In genomic region chr13:62296812-62297211, GRCh38 we compare ENCODE assay signal across 33 cellular contexts.
"Had no signal": no experiment of that assay in that cellular context is flagged by ENCODE, and none has a peak within 500 bp of the region (broad histone marks: within the 10 kb centered on the region; RNA-seq: fewer than 3 reads in every experiment).

No MANE protein-coding gene starts in this region.

- H3K4me1 ChIP-seq: adrenal gland, body of pancreas, colonic mucosa, esophagus squamous epithelium, gastroesophageal sphincter had no signal

- H3K4me3 Mint-ChIP-seq: activated B cell treated with CpG ODN at 0.5 μM for 24 hours; activated CD4-positive, alpha-beta memory T cell treated with anti-CD3 and anti-CD28 coated beads for 36 hours; activated CD4-positive, alpha-beta T cell treated with anti-CD3 and anti-CD28 coated beads for 36 hours; activated CD4-positive, alpha-beta T cell treated with anti-CD3 and anti-CD28 coated beads, Interleukin-2, amount 10 ng/mL, durations not matched to agents 24 days and 14 days; activated CD8-positive, alpha-beta memory T cell treated with anti-CD3 and anti-CD28 coated beads, Interleukin-2, amount 10 ng/mL, durations not matched to agents 7 days and 5 days; activated CD8-positive, alpha-beta T cell treated with anti-CD3 and anti-CD28 coated beads, Interleukin-2, amount 10 ng/mL, durations not matched to agents 7 days and 5 days; activated naive CD4-positive, alpha-beta T cell treated with anti-CD3 and anti-CD28 coated beads for 36 hours; activated naive CD4-positive, alpha-beta T cell treated with anti-CD3 and anti-CD28 coated beads, Interleukin-2, amount 50 U/mL, for 24 hours; activated naive CD8-positive, alpha-beta T cell treated with anti-CD3 and anti-CD28 coated beads for 36 hours; activated naive CD8-positive, alpha-beta T cell treated with anti-CD3 and anti-CD28 coated beads, Interleukin-2, amount 50 U/mL, for 24 hours; activated T-helper 1 cell treated with anti-CD3 and anti-CD28 coated beads, Interleukin-12 subunit alpha, Interleukin-12 subunit beta, Interleukin-2, Interleukin-4 antibody, amounts not matched to agents 30 ng/mL and 10 ng/mL and 1 ng/mL, durations not matched to agents 14 hours and 24 hours and 36 hours; T-helper 17 cell; T-helper 2 cell treated with Interferon-gamma antibody and Interleukin-4, amounts not matched to agents 5 μg/mL and 100 μg/mL, for 36 hours had no signal

- DNase-seq: activated B cell treated with CpG ODN at 0.5 μM for 24 hours; activated CD4-positive, alpha-beta memory T cell treated with anti-CD3 and anti-CD28 coated beads for 36 hours; activated CD4-positive, alpha-beta T cell treated with anti-CD3 and anti-CD28 coated beads for 36 hours; activated CD4-positive, alpha-beta T cell treated with anti-CD3 and anti-CD28 coated beads, Interleukin-2, amount 10 ng/mL, durations not matched to agents 24 days and 14 days; activated CD4-positive, CD25-positive, alpha-beta regulatory T cell treated with anti-CD3 and anti-CD28 coated beads, Interleukin-2, amount 50 U/mL, for 72 hours; activated CD8-positive, alpha-beta memory T cell treated with anti-CD3 and anti-CD28 coated beads, Interleukin-2, amount 10 ng/mL, durations not matched to agents 7 days and 5 days; activated CD8-positive, alpha-beta memory T cell treated with anti-CD3 and anti-CD28 coated beads, Interleukin-2, amount 50 U/mL, for 4 hours; activated CD8-positive, alpha-beta T cell treated with anti-CD3 and anti-CD28 coated beads, Interleukin-2, amount 10 ng/mL, durations not matched to agents 7 days and 5 days; activated effector memory CD4-positive, alpha-beta T cell treated with anti-CD3 and anti-CD28 coated beads, Interleukin-2, amount 50 U/mL, for 16 hours; activated naive CD4-positive, alpha-beta T cell treated with anti-CD3 and anti-CD28 coated beads for 36 hours; activated naive CD8-positive, alpha-beta T cell treated with anti-CD3 and anti-CD28 coated beads for 36 hours; activated naive CD8-positive, alpha-beta T cell treated with anti-CD3 and anti-CD28 coated beads, Interleukin-2, amount 50 U/mL, for 24 hours; activated T-cell treated with anti-CD3 and anti-CD28 coated beads, Interleukin-2, amount 50 U/mL, for 1 hour; activated T-cell treated with anti-CD3 and anti-CD28 coated beads, Interleukin-2, amount 50 U/mL, for 48 hours; adrenal gland; amygdala; aorta; body of pancreas; caudate nucleus; colonic mucosa; effector CD8-positive, alpha-beta T cell; esophagus squamous epithelium; foreskin melanocyte; head of caudate nucleus; T-helper 17 cell; T1000; WERI-Rb-1 had no signal

- H3K9me3 Mint-ChIP-seq: activated B cell treated with CpG ODN at 0.5 μM for 24 hours; activated CD4-positive, alpha-beta T cell treated with anti-CD3 and anti-CD28 coated beads, Interleukin-2, amount 10 ng/mL, durations not matched to agents 24 days and 14 days; activated naive CD4-positive, alpha-beta T cell treated with anti-CD3 and anti-CD28 coated beads, Interleukin-2, amount 50 U/mL, for 24 hours; activated naive CD8-positive, alpha-beta T cell treated with anti-CD3 and anti-CD28 coated beads for 36 hours; activated naive CD8-positive, alpha-beta T cell treated with anti-CD3 and anti-CD28 coated beads, Interleukin-2, amount 50 U/mL, for 24 hours; activated T-helper 1 cell treated with anti-CD3 and anti-CD28 coated beads, Interleukin-12 subunit alpha, Interleukin-12 subunit beta, Interleukin-2, Interleukin-4 antibody, amounts not matched to agents 30 ng/mL and 10 ng/mL and 1 ng/mL, durations not matched to agents 14 hours and 24 hours and 36 hours had no signal

- ATAC-seq: activated CD4-positive, alpha-beta T cell treated with anti-CD3 and anti-CD28 coated beads for 36 hours; activated CD8-positive, alpha-beta memory T cell treated with anti-CD3 and anti-CD28 coated beads, Interleukin-2, amount 10 ng/mL, durations not matched to agents 7 days and 5 days; activated CD8-positive, alpha-beta T cell treated with anti-CD3 and anti-CD28 coated beads, Interleukin-2, amount 10 ng/mL, durations not matched to agents 7 days and 5 days; activated naive CD8-positive, alpha-beta T cell treated with anti-CD3 and anti-CD28 coated beads, Interleukin-2, amount 50 U/mL, for 24 hours; body of pancreas; gastroesophageal sphincter; T-helper 17 cell had no signal

- H3K4me1 Mint-ChIP-seq: activated B cell treated with CpG ODN at 0.5 μM for 24 hours; activated CD4-positive, alpha-beta T cell treated with anti-CD3 and anti-CD28 coated beads for 36 hours; activated CD4-positive, alpha-beta T cell treated with anti-CD3 and anti-CD28 coated beads, Interleukin-2, amount 10 ng/mL, durations not matched to agents 24 days and 14 days; activated CD8-positive, alpha-beta memory T cell treated with anti-CD3 and anti-CD28 coated beads, Interleukin-2, amount 10 ng/mL, durations not matched to agents 7 days and 5 days; activated naive CD4-positive, alpha-beta T cell treated with anti-CD3 and anti-CD28 coated beads, Interleukin-2, amount 50 U/mL, for 24 hours; activated naive CD8-positive, alpha-beta T cell treated with anti-CD3 and anti-CD28 coated beads for 36 hours; activated naive CD8-positive, alpha-beta T cell treated with anti-CD3 and anti-CD28 coated beads, Interleukin-2, amount 50 U/mL, for 24 hours; T-helper 17 cell had no signal

- H3K27ac ChIP-seq: adrenal gland, body of pancreas, colonic mucosa, epithelial cell of prostate, esophagus squamous epithelium, gastroesophageal sphincter, WERI-Rb-1 had no signal

- H3K27me3 ChIP-seq: adrenal gland, body of pancreas, colonic mucosa, esophagus squamous epithelium, gastroesophageal sphincter had no signal

- H3K4me3 ChIP-seq: adrenal gland, body of pancreas, colonic mucosa, esophagus squamous epithelium, gastroesophageal sphincter had no signal

- H3K9me3 ChIP-seq: adrenal gland, body of pancreas, colonic mucosa, esophagus squamous epithelium, gastroesophageal sphincter had no signal

- H3K27ac Mint-ChIP-seq: activated B cell treated with CpG ODN at 0.5 μM for 24 hours; activated CD4-positive, alpha-beta memory T cell treated with anti-CD3 and anti-CD28 coated beads for 36 hours; activated CD4-positive, alpha-beta T cell treated with anti-CD3 and anti-CD28 coated beads for 36 hours; activated CD4-positive, alpha-beta T cell treated with anti-CD3 and anti-CD28 coated beads, Interleukin-2, amount 10 ng/mL, durations not matched to agents 24 days and 14 days; activated CD8-positive, alpha-beta memory T cell treated with anti-CD3 and anti-CD28 coated beads, Interleukin-2, amount 10 ng/mL, durations not matched to agents 7 days and 5 days; activated CD8-positive, alpha-beta T cell treated with anti-CD3 and anti-CD28 coated beads, Interleukin-2, amount 10 ng/mL, durations not matched to agents 7 days and 5 days; activated naive CD4-positive, alpha-beta T cell treated with anti-CD3 and anti-CD28 coated beads for 36 hours; activated naive CD4-positive, alpha-beta T cell treated with anti-CD3 and anti-CD28 coated beads, Interleukin-2, amount 50 U/mL, for 24 hours; activated naive CD8-positive, alpha-beta T cell treated with anti-CD3 and anti-CD28 coated beads for 36 hours; activated naive CD8-positive, alpha-beta T cell treated with anti-CD3 and anti-CD28 coated beads, Interleukin-2, amount 50 U/mL, for 24 hours; activated T-helper 1 cell treated with anti-CD3 and anti-CD28 coated beads, Interleukin-12 subunit alpha, Interleukin-12 subunit beta, Interleukin-2, Interleukin-4 antibody, amounts not matched to agents 30 ng/mL and 10 ng/mL and 1 ng/mL, durations not matched to agents 14 hours and 24 hours and 36 hours; activated T-helper 2 cell treated with anti-CD3 and anti-CD28 coated beads, Interferon-gamma antibody, Interleukin-2, Interleukin-4, amounts not matched to agents 10 μg/mL and 5 μg/mL and 100 μg/mL, durations not matched to agents 14 hours and 24 hours and 36 hours; T-helper 17 cell; T-helper 2 cell treated with Interferon-gamma antibody and Interleukin-4, amounts not matched to agents 5 μg/mL and 100 μg/mL, for 36 hours had no signal

- H3K27me3 Mint-ChIP-seq: activated B cell treated with CpG ODN at 0.5 μM for 24 hours; activated CD4-positive, alpha-beta memory T cell treated with anti-CD3 and anti-CD28 coated beads for 36 hours; activated CD4-positive, alpha-beta T cell treated with anti-CD3 and anti-CD28 coated beads for 36 hours; activated CD4-positive, alpha-beta T cell treated with anti-CD3 and anti-CD28 coated beads, Interleukin-2, amount 10 ng/mL, durations not matched to agents 24 days and 14 days; activated CD8-positive, alpha-beta memory T cell treated with anti-CD3 and anti-CD28 coated beads, Interleukin-2, amount 10 ng/mL, durations not matched to agents 7 days and 5 days; activated naive CD4-positive, alpha-beta T cell treated with anti-CD3 and anti-CD28 coated beads, Interleukin-2, amount 50 U/mL, for 24 hours; activated naive CD8-positive, alpha-beta T cell treated with anti-CD3 and anti-CD28 coated beads for 36 hours; activated naive CD8-positive, alpha-beta T cell treated with anti-CD3 and anti-CD28 coated beads, Interleukin-2, amount 50 U/mL, for 24 hours; T-helper 17 cell had no signal

- H3K36me3 Mint-ChIP-seq: activated CD4-positive, alpha-beta memory T cell treated with anti-CD3 and anti-CD28 coated beads for 36 hours; activated CD8-positive, alpha-beta memory T cell treated with anti-CD3 and anti-CD28 coated beads, Interleukin-2, amount 10 ng/mL, durations not matched to agents 7 days and 5 days; activated naive CD4-positive, alpha-beta T cell treated with anti-CD3 and anti-CD28 coated beads, Interleukin-2, amount 50 U/mL, for 24 hours; activated naive CD8-positive, alpha-beta T cell treated with anti-CD3 and anti-CD28 coated beads for 36 hours had no signal

- H3K36me3 ChIP-seq: adrenal gland, colonic mucosa, esophagus squamous epithelium, gastroesophageal sphincter, WERI-Rb-1 had no signal
